8 cellular contexts compared by ENCODE assay signal in the genomic region with DNA sequence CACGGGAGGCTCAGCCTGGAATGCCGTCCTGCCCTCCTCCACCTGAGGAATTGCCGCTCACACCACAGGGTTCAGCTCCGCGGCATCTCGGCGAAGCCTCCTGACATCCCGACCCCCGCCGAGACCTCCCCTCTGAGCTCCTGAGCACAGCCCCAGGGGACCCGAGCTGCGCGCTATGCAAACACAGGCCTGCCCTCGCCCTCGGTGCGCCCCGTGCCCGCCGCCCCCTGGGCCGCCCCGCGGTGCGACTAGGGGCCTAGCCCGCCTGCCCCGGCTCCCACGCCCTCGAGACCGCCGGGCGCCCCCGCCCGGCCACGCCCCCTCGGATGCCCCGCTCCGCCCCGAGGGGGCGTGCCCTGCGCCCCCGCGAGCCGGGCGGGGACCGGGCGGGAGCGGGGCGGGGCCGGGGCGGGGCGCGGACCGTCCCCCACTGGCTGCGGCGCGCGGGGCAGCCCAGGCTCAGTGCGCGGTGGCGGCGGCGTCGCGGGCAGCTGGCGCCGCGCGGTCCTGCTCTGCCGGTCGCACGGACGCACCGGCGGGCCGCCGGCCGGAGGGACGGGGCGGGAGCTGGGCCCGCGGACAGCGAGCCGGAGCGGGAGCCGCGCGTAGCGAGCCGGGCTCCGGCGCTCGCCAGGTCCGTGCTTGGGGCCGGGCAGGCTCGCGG. TPM values are rescaled to one million over a fixed set of nuclear protein-coding genes. Genes with fewer than 3 reads are reported as not detected.
DNase-seq lines count a peak whose midpoint lies in the region; ATAC-seq, FAIRE-seq and TF ChIP-seq lines count a peak whose summit lies in the region.

TSS of gene FGFR3 (plus strand) at position 462 of the 664 bp plus-strand sequence. CDS start 642 bp downstream, outside the sequence.

- peak within 1 kb of the TSS; percentile 66 to 68 (median 66) for H3K4me3 ChIP-seq in right lobe of liver

- H3K27me3 ChIP-seq in right lobe of liver, result no peaks in the 10 kb centered on the region

- no CpG with 5 or more reads among the region's 95 CpGs for WGBS in right lobe of liver (ENCODE audit: insufficient coverage, low coverage, low lambda C conversion rate, missing lambda C conversion rate)

- intact Hi-C loops in right lobe of liver (cut with DNase I), result no loop called here

- H3K27ac ChIP-seq in right lobe of liver, result peak within 1 kb of the TSS in 2 of 3 donors; percentile 11 to 59

- DNase-seq in GM12891 (ENCODE audit: insufficient read length, low spot score), result peak; percentile 93
- peak; percentile 28 for DNase-seq in T-helper 9 cell
- peak; percentile 74 for DNase-seq in cerebellum (ENCODE audit: low spot score)
- peak in 2 of 3 donors; percentile 63 to 79 for DNase-seq in right lobe of liver
- DNase-seq in stimulated activated CD8-positive, alpha-beta memory T cell treated with anti-CD3 and anti-CD28 coated beads, Interleukin-7, amount 100 ng/mL, for 24 hours (ENCODE audit: low read depth), result peak; percentile 19

- ATAC-seq in HG03354 (IDR thresholded peaks at IDR 0.05; ENCODE audit: poor library complexity, severe bottlenecking, unreplicated experiment) (peak; percentile 44), right lobe of liver (peak; percentile 55 to 66 (median 61)), GM19395 (IDR thresholded peaks at IDR 0.05; ENCODE audit: unreplicated experiment) (no peak), HG03457 (IDR thresholded peaks at IDR 0.05; ENCODE audit: unreplicated experiment) (no peak)

- TF ChIP-seq POLR2A in GM12891 (IDR thresholded peaks at IDR 0.05; ENCODE audit: low read depth, low read length) (no peak), right lobe of liver (IDR thresholded peaks at IDR 0.05) (peak; percentile 93)

- peaks cover 0 to 25% (median 13%) of the 10 kb centered on the region in 4 donors for H3K4me1 ChIP-seq in right lobe of liver

- FAIRE-seq in GM12891 (lab: Jason Lieb, UNC), result no peak

- no peaks in the 10 kb centered on the region for H3K36me3 ChIP-seq in right lobe of liver

- no peaks in the 10 kb centered on the region for H3K9me3 ChIP-seq in right lobe of liver

- TF ChIP-seq CTCF in right lobe of liver (IDR thresholded peaks at IDR 0.05), result no peak

TF ChIP-seq in GM12891, 5 proteins besides CTCF, POLR2A, EP300 and RAD21:
- TF ChIP-seq POLR2AphosphoS5 (IDR thresholded peaks at IDR 0.05; ENCODE audit: low read depth, low read length) (no peak), SPI1 (IDR thresholded peaks at IDR 0.05; ENCODE audit: low read depth, low read length) (no peak), TAF1 (IDR thresholded peaks at IDR 0.05; ENCODE audit: low read depth, low read length) (no peak), PAX5 (IDR thresholded peaks at IDR 0.05; ENCODE audit: insufficient read depth, low read length, severe bottlenecking) (no peak), POU2F2 (IDR thresholded peaks at IDR 0.05; ENCODE audit: low read depth, low read length) (no peak)

RNA-seq across cellular contexts. Expression of gene FGFR3, which starts in this region (rescaled TPM):
- polyA plus RNA-seq in GM12891 (2012; ENCODE audit: low read depth, missing spikeins), result 0.04 TPM
- total RNA-seq in cerebellum (6.5 TPM), right lobe of liver (10 to 100 TPM; 14.3 to 30.0 (median 25.7) TPM)

Comparison
In these comparisons a context has a peak if more than half of its experiments do, and no peak if none do; other contexts are left out.
1. DNase-seq: peak in every context shown above with its lines; median percentile 93 in GM12891; 74 in cerebellum; 71 in right lobe of liver; 28 in T-helper 9 cell; 19 in stimulated activated CD8-positive, alpha-beta memory T cell treated with anti-CD3 and anti-CD28 coated beads, Interleukin-7, amount 100 ng/mL, for 24 hours.
2. ATAC-seq: peak in HG03354 (single experiment) and right lobe of liver (4 of 4); none in GM19395 (single experiment) and HG03457 (single experiment).